ENCODE assay signal across 8 cellular contexts in genomic region chr11:67507891-67508485, GRCh38. TPM values are rescaled to one million over a fixed set of nuclear protein-coding genes. Genes with fewer than 3 reads are reported as not detected.
A peak's percentile ranks its signal among the peaks of the same experiment; 100 is the strongest.
DNase-seq lines count a peak whose midpoint lies in the region; ATAC-seq and TF ChIP-seq lines count a peak whose summit lies in the region.

Gene CDK2AP2, minus strand, starts transcription at chr11:67508162. Its CDS starts 80 bp downstream, at chr11:67508082.

- H3K9me3 ChIP-seq in right atrium auricular region (no peaks in the 10 kb centered on the region), uterus (no peaks in the 10 kb centered on the region)

- H3K27ac ChIP-seq in right atrium auricular region: peak within 1 kb of the TSS; percentile 99
- peak within 1 kb of the TSS; percentile 90 to 93 for H3K27ac ChIP-seq in uterus

- ATAC-seq in GM18499 (IDR thresholded peaks at IDR 0.05; ENCODE audit: insufficient read depth, unreplicated experiment): peak; percentile 63
- peak; percentile 58 for ATAC-seq in HG02943 (IDR thresholded peaks at IDR 0.05; ENCODE audit: low read depth, unreplicated experiment)

- peak; percentile 82 for DNase-seq in NCI-H187 treated with DMSO at 0.1 percent for 48 hours (lab: John Stamatoyannopoulos, UW)
- peak; percentile 88 to 99 (median 98) for DNase-seq in anterior cingulate cortex (lab: John Stamatoyannopoulos, UW)
- peak; percentile 100 for DNase-seq in right atrium auricular region (ENCODE audit: low spot score)
- peak; percentile 99 for DNase-seq in pulmonary artery endothelial cell (ENCODE audit: low read depth, low spot score)
- peak; percentile 98 to 99 for DNase-seq in uterus

- TF ChIP-seq CTCF in right atrium auricular region (IDR thresholded peaks at IDR 0.05) (no peak), uterus (IDR thresholded peaks at IDR 0.05) (peak in 1 of 4 experiments; percentile 4)

- intact Hi-C loops in T-helper 2 cell treated with Interferon-gamma antibody and Interleukin-4, amounts not matched to agents 100 ng/mL and 5 ng/mL, for 36 hours (cut with micrococcal nuclease): loop anchor here (1.0 to 10.0 kb wide), 6 partner anchors 44 to 666 kb away; partner anchors contain the start of genes KDM2A, NDUFV1, POLD4 and RCE1
- intact Hi-C loops in uterus (cut with DNase I; ENCODE audit: low total_unique reads): loop anchor here (5.0 kb wide), 1 partner anchor 111 kb away; no protein-coding TSS in a partner anchor

- H3K27me3 ChIP-seq in right atrium auricular region: no peaks in the 10 kb centered on the region
- no peaks in the 10 kb centered on the region for H3K27me3 ChIP-seq in uterus

- TF ChIP-seq POLR2A in uterus (IDR thresholded peaks at IDR 0.05): peak; percentile 84 to 88

- peaks cover 8% of the 10 kb centered on the region for H3K36me3 ChIP-seq in right atrium auricular region
- H3K36me3 ChIP-seq in uterus: no peaks in the 10 kb centered on the region

- H3K4me1 ChIP-seq in right atrium auricular region (peaks cover 0 to 54% of the 10 kb centered on the region in 2 donors), uterus (peaks cover 0 to 18% of the 10 kb centered on the region in 2 donors)

- H3K4me3 ChIP-seq in right atrium auricular region (peak within 1 kb of the TSS; percentile 69 to 75), uterus (peak within 1 kb of the TSS; percentile 61 to 81)

RNA-seq across cellular contexts. Expression of gene CDK2AP2, which starts in this region (rescaled TPM):
- 159 and 166 TPM in 2 replicates for total RNA-seq in T-helper 2 cell treated with Interferon-gamma antibody and Interleukin-4, amounts not matched to agents 100 ng/mL and 5 ng/mL, for 36 hours
- 10 to 100 TPM; 49.1 to 70.0 TPM for total RNA-seq in right atrium auricular region
- 14.8 and 23.0 TPM in 2 replicates for total RNA-seq in pulmonary artery endothelial cell
- total RNA-seq in uterus: 10 to 100 TPM in 1 of 4 donors, 1 to 10 TPM in 3; 2.1 to 28.7 (median 6.9) TPM

Comparison
In these comparisons a context has a peak if more than half of its experiments do, and no peak if none do; other contexts are left out.
1. Peak in every context shown above with its lines: DNase-seq, ATAC-seq, H3K4me3 ChIP-seq and H3K27ac ChIP-seq.